Comparison of ENCODE assay signal across 12 cellular contexts in genomic region chr3:187954486-187955075, GRCh38.
DNase-seq lines count a peak whose midpoint lies in the region; ATAC-seq and TF ChIP-seq lines count a peak whose summit lies in the region.
"Had no signal": no experiment of that assay in that cellular context is flagged by ENCODE, and none has a peak within 500 bp of the region (broad histone marks: within the 10 kb centered on the region; RNA-seq: fewer than 3 reads in every experiment).

No MANE protein-coding gene starts in this region.

- no peak overlapping the region for H3K4me3 ChIP-seq in BLaER1
- no peak overlapping the region for H3K4me3 ChIP-seq in esophagus muscularis mucosa
- H3K4me3 ChIP-seq in uterus = no peak overlapping the region
- H3K4me3 ChIP-seq: SJCRH30 had no signal

- no peak for TF ChIP-seq EP300 in esophagus muscularis mucosa (IDR thresholded peaks at IDR 0.05)

- H3K36me3 Mint-ChIP-seq in osteocyte (ENCODE audit: unreplicated experiment) = no peaks in the 10 kb centered on the region
- H3K36me3 Mint-ChIP-seq in activated CD4-positive, alpha-beta T cell treated with anti-CD3 and anti-CD28 coated beads for 36 hours (ENCODE audit: low read depth) = no peaks in the 10 kb centered on the region
- H3K36me3 Mint-ChIP-seq: activated CD4-positive, alpha-beta memory T cell treated with anti-CD3 and anti-CD28 coated beads for 36 hours had no signal

- TF ChIP-seq CTCF in esophagus muscularis mucosa (IDR thresholded peaks at IDR 0.05) (no peak), osteocyte (IDR thresholded peaks at IDR 0.05) (no peak), uterus (IDR thresholded peaks at IDR 0.05) (no peak)

- TF ChIP-seq POLR2A in esophagus muscularis mucosa (IDR thresholded peaks at IDR 0.05; ENCODE audit: low read depth) (no peak), uterus (IDR thresholded peaks at IDR 0.05) (no peak)

- peak overlapping the region; percentile 84 for H3K4me2 ChIP-seq in BLaER1

- DNase-seq in LHCN-M2 (ENCODE audit: low read depth) (peak; percentile 69), esophagus muscularis mucosa (ENCODE audit: extremely low spot score) (no peak), osteocyte (ENCODE audit: extremely low spot score, unreplicated experiment) (no peak), uterus (no peak), DMS53 treated with DMSO at 0.1 percent for 48 hours (lab: John Stamatoyannopoulos, UW; ENCODE audit: unreplicated experiment) (no peak)
- no peak for DNase-seq in activated CD4-positive, alpha-beta T cell treated with anti-CD3 and anti-CD28 coated beads for 36 hours
- DNase-seq: activated CD4-positive, alpha-beta memory T cell treated with anti-CD3 and anti-CD28 coated beads for 36 hours; DMS 273 treated with DMSO at 0.1 percent for 48 hours; posterior cingulate gyrus; SJCRH30 had no signal

- CTCF ChIA-PET in activated CD4-positive, alpha-beta T cell treated with anti-CD3 and anti-CD28 coated beads for 36 hours (lab: Charles Lee) = interaction anchor here (0.6 to 1.9 kb wide), 5 partner anchors 8 to 531 kb away, joined by 3 to 8 read pairs (median 3); no protein-coding TSS in a partner anchor

- no peaks in the 10 kb centered on the region for H3K36me3 ChIP-seq in BLaER1
- no peaks in the 10 kb centered on the region for H3K36me3 ChIP-seq in esophagus muscularis mucosa
- no peaks in the 10 kb centered on the region for H3K36me3 ChIP-seq in uterus
- H3K36me3 ChIP-seq: SJCRH30 had no signal

- POLR2A ChIA-PET in activated CD4-positive, alpha-beta T cell treated with anti-CD3 and anti-CD28 coated beads for 36 hours (lab: Charles Lee) = no interaction called here

- H3K27ac Mint-ChIP-seq in osteocyte (ENCODE audit: unreplicated experiment) = peak overlapping the region; percentile 81
- H3K27ac Mint-ChIP-seq in activated CD4-positive, alpha-beta T cell treated with anti-CD3 and anti-CD28 coated beads for 36 hours = no peak overlapping the region
- H3K27ac Mint-ChIP-seq: activated CD4-positive, alpha-beta memory T cell treated with anti-CD3 and anti-CD28 coated beads for 36 hours had no signal

- H3K9me3 ChIP-seq in BLaER1 (peaks cover 4% of the 10 kb centered on the region; the same call in 1 of the 2 replicates), esophagus muscularis mucosa (no peaks in the 10 kb centered on the region), uterus (no peaks in the 10 kb centered on the region)
- H3K9me3 ChIP-seq: SJCRH30 had no signal

- no peaks in the 10 kb centered on the region for H4K20me1 ChIP-seq in BLaER1

- intact Hi-C loops in esophagus muscularis mucosa (cut with DNase I) (no loop called here), uterus (cut with DNase I; ENCODE audit: low total_unique reads) (no loop called here)
- intact Hi-C loops in activated CD4-positive, alpha-beta T cell treated with anti-CD3 and anti-CD28 coated beads for 36 hours (cut with DNase I, micrococcal nuclease) = no loop called here

- 78% methylated on average over 5 of the region's 5 CpGs for WGBS in esophagus muscularis mucosa

- no peaks in the 10 kb centered on the region for H3K27me3 Mint-ChIP-seq in osteocyte (ENCODE audit: unreplicated experiment)
- no peaks in the 10 kb centered on the region for H3K27me3 Mint-ChIP-seq in activated CD4-positive, alpha-beta T cell treated with anti-CD3 and anti-CD28 coated beads for 36 hours
- H3K27me3 Mint-ChIP-seq: activated CD4-positive, alpha-beta memory T cell treated with anti-CD3 and anti-CD28 coated beads for 36 hours had no signal

- H3K27ac ChIP-seq in BLaER1 = peak overlapping the region; percentile 92
- H3K27ac ChIP-seq in esophagus muscularis mucosa (replicated peaks in 1 of 4) = peak overlapping the region; percentile 38 to 64 (median 55)
- no peak overlapping the region for H3K27ac ChIP-seq in uterus
- H3K27ac ChIP-seq: SJCRH30 had no signal

- peaks cover 28% of the 10 kb centered on the region for H3K4me1 Mint-ChIP-seq in osteocyte (ENCODE audit: unreplicated experiment)
- H3K4me1 Mint-ChIP-seq in activated CD4-positive, alpha-beta T cell treated with anti-CD3 and anti-CD28 coated beads for 36 hours = peaks cover 39% of the 10 kb centered on the region

- H3K4me1 ChIP-seq in BLaER1 (peaks cover 97% of the 10 kb centered on the region), esophagus muscularis mucosa (peaks cover 16 to 31% (median 18%) of the 10 kb centered on the region in 4 donors), uterus (no peaks in the 10 kb centered on the region)
- H3K4me1 ChIP-seq: SJCRH30 had no signal

- ATAC-seq in activated CD4-positive, alpha-beta T cell treated with anti-CD3 and anti-CD28 coated beads for 36 hours = no peak
- no peak for ATAC-seq in HG03139 (IDR thresholded peaks at IDR 0.05; ENCODE audit: unreplicated experiment)

- no peaks in the 10 kb centered on the region for H3K9me3 Mint-ChIP-seq in osteocyte (ENCODE audit: unreplicated experiment)
- no peaks in the 10 kb centered on the region for H3K9me3 Mint-ChIP-seq in activated CD4-positive, alpha-beta T cell treated with anti-CD3 and anti-CD28 coated beads for 36 hours (ENCODE audit: low read depth)
- H3K9me3 Mint-ChIP-seq: activated CD4-positive, alpha-beta memory T cell treated with anti-CD3 and anti-CD28 coated beads for 36 hours had no signal

- no peak overlapping the region for H3K9ac ChIP-seq in BLaER1

- no peak overlapping the region for H3K4me3 Mint-ChIP-seq in osteocyte (ENCODE audit: unreplicated experiment)
- H3K4me3 Mint-ChIP-seq in activated CD4-positive, alpha-beta T cell treated with anti-CD3 and anti-CD28 coated beads for 36 hours = no peak overlapping the region
- H3K4me3 Mint-ChIP-seq: activated CD4-positive, alpha-beta memory T cell treated with anti-CD3 and anti-CD28 coated beads for 36 hours had no signal

- H3K27me3 ChIP-seq in BLaER1 (no peaks in the 10 kb centered on the region), esophagus muscularis mucosa (no peaks in the 10 kb centered on the region), uterus (no peaks in the 10 kb centered on the region)
- H3K27me3 ChIP-seq: SJCRH30 had no signal

Comparison
In these comparisons a context has a peak if more than half of its experiments do, and no peak if none do; other contexts are left out.
1. H3K27ac ChIP-seq: peak in BLaER1 (single experiment) and esophagus muscularis mucosa (4 of 4); none in uterus (0 of 2).